8 cellular contexts compared by ENCODE assay signal in the genomic region with DNA sequence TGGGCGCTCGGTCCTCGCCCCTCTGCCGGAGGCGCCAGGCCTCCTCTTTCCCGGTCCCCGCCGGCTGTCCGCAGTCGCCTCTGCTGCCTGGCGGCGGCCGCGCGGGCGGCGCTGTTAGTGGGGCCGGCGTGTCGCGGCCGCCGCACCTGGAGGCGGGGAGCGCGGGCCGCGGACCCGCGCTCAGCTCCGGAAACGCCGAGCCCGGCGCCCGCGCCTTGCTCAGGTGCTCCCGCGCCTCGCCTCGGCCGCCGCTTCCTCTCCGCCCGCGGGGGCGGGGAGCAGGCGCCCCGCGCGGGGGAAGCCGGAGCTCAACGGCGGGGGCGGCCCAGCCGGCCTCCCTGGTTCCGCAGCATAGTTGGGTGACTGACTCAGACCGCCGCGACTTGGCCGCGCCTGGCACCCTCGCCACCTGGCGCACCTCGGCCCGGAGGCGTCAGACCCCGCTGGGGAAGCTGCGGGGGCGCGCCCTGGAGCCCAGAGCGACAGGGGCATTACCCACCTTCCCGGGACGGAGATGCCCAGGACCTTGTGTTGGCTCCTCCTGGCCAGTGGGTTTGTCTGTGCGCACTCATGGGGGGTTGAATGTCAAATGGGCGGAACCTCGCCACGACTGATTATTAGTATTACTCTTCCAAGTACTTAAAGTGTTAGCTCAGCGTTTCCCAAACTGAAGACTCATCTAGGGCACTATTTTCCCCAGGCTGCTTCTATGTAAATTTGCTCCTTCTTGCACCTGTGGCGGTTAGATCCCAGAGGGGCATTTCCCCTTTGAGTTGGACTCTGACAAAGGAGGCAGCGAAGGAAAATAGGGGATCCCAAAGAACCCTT. TPM values are rescaled to one million over a fixed set of nuclear protein-coding genes. Genes with fewer than 3 reads are reported as not detected.
DNase-seq lines count a peak whose midpoint lies in the region; ATAC-seq and TF ChIP-seq lines count a peak whose summit lies in the region.

A gene with protein sequence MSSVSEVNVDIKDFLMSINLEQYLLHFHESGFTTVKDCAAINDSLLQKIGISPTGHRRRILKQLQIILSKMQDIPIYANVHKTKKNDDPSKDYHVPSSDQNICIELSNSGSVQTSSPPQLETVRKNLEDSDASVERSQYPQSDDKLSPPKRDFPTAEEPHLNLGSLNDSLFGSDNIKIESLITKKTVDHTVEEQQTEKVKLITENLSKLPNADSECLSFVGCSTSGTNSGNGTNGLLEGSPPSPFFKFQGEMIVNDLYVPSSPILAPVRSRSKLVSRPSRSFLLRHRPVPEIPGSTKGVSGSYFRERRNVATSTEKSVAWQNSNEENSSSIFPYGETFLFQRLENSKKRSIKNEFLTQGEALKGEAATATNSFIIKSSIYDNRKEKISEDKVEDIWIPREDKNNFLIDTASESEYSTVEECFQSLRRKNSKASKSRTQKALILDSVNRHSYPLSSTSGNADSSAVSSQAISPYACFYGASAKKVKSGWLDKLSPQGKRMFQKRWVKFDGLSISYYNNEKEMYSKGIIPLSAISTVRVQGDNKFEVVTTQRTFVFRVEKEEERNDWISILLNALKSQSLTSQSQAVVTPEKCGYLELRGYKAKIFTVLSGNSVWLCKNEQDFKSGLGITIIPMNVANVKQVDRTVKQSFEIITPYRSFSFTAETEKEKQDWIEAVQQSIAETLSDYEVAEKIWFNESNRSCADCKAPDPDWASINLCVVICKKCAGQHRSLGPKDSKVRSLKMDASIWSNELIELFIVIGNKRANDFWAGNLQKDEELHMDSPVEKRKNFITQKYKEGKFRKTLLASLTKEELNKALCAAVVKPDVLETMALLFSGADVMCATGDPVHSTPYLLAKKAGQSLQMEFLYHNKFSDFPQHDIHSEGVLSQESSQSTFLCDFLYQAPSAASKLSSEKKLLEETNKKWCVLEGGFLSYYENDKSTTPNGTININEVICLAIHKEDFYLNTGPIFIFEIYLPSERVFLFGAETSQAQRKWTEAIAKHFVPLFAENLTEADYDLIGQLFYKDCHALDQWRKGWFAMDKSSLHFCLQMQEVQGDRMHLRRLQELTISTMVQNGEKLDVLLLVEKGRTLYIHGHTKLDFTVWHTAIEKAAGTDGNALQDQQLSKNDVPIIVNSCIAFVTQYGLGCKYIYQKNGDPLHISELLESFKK (N-terminal part only) (minus strand): TSS at position 258 of the 828 bp plus-strand sequence. CDS start 15,028 bp downstream, outside the sequence.

- peaks cover 4% of the 10 kb centered on the region for H3K36me3 Mint-ChIP-seq in activated naive CD8-positive, alpha-beta T cell treated with anti-CD3 and anti-CD28 coated beads, Interleukin-2, amount 50 U/mL, for 24 hours (ENCODE audit: low read depth)

- H3K27me3 ChIP-seq in HL-60 (ENCODE audit: insufficient read depth, poor library complexity, severe bottlenecking), result no peaks in the 10 kb centered on the region

- H3K4me3 Mint-ChIP-seq in activated naive CD8-positive, alpha-beta T cell treated with anti-CD3 and anti-CD28 coated beads, Interleukin-2, amount 50 U/mL, for 24 hours, result peak within 1 kb of the TSS; percentile 88

- intact Hi-C loops in sciatic nerve (cut with DNase I), result no loop called here

- peak; percentile 86 for DNase-seq in COLO668 (lab: John Stamatoyannopoulos, UW; ENCODE audit: unreplicated experiment)
- peak in 1 of 2 experiments; percentile 53 for DNase-seq in HL-60 (ENCODE audit: low read depth in 1 of 2, low spot score in 1 of 2)
- peak; percentile 26 to 59 for DNase-seq in SW 1271 (lab: John Stamatoyannopoulos, UW)
- DNase-seq in activated naive CD8-positive, alpha-beta T cell treated with anti-CD3 and anti-CD28 coated beads, Interleukin-2, amount 50 U/mL, for 24 hours, result peak; percentile 75
- DNase-seq in hepatic stellate cell (ENCODE audit: low spot score), result peak; percentile 5
- peak; percentile 71 for DNase-seq in sciatic nerve (ENCODE audit: low spot score)
- no peak for DNase-seq in NCI-H1436 (lab: John Stamatoyannopoulos, UW)

- peak within 1 kb of the TSS; percentile 83 for H3K27ac ChIP-seq in HL-60 (replicated peaks)

- H3K27ac Mint-ChIP-seq in activated naive CD8-positive, alpha-beta T cell treated with anti-CD3 and anti-CD28 coated beads, Interleukin-2, amount 50 U/mL, for 24 hours, result peak within 1 kb of the TSS; percentile 88

- H3K4me3 ChIP-seq in HL-60 (replicated peaks; ENCODE audit: insufficient read depth, low read length), result peak within 1 kb of the TSS; percentile 83

- no peaks in the 10 kb centered on the region for H3K9me3 Mint-ChIP-seq in activated naive CD8-positive, alpha-beta T cell treated with anti-CD3 and anti-CD28 coated beads, Interleukin-2, amount 50 U/mL, for 24 hours

- H3K4me1 Mint-ChIP-seq in activated naive CD8-positive, alpha-beta T cell treated with anti-CD3 and anti-CD28 coated beads, Interleukin-2, amount 50 U/mL, for 24 hours, result peaks cover 46% of the 10 kb centered on the region

- TF ChIP-seq CTCF in HL-60 (IDR thresholded peaks at IDR 0.05; ENCODE audit: insufficient read depth, low read length), result no peak

- peak; percentile 59 for ATAC-seq in GM19455 (IDR thresholded peaks at IDR 0.05; ENCODE audit: unreplicated experiment)
- peak; percentile 74 for ATAC-seq in activated naive CD8-positive, alpha-beta T cell treated with anti-CD3 and anti-CD28 coated beads, Interleukin-2, amount 50 U/mL, for 24 hours
- ATAC-seq in sciatic nerve, result peak; percentile 64

- H3K27me3 Mint-ChIP-seq in activated naive CD8-positive, alpha-beta T cell treated with anti-CD3 and anti-CD28 coated beads, Interleukin-2, amount 50 U/mL, for 24 hours, result no peaks in the 10 kb centered on the region

RNA-seq across cellular contexts. Expression of the gene that starts here (rescaled TPM):
- total RNA-seq in sciatic nerve, result 26.0 TPM
